ENCODE assay signal across 26 cellular contexts in genomic region chr11:60454212-60454611, GRCh38. TPM values are rescaled to one million over a fixed set of nuclear protein-coding genes. Genes with fewer than 3 reads are reported as not detected.
"Had no signal": no experiment of that assay in that cellular context is flagged by ENCODE, and none has a peak within 500 bp of the region (broad histone marks: within the 10 kb centered on the region; RNA-seq: fewer than 3 reads in every experiment).

No MANE protein-coding gene starts in this region.

- H3K4me3 ChIP-seq: ascending aorta, breast epithelium, gastrocnemius medialis, heart left ventricle, left ventricle myocardium inferior, mucosa of descending colon, neural progenitor cell, psoas muscle, skin epidermis, upper lobe of right lung had no signal

- H3K4me1 Mint-ChIP-seq: activated CD4-positive, alpha-beta T cell treated with anti-CD3 and anti-CD28 coated beads, Interleukin-2, amount 10 ng/mL, durations not matched to agents 7 days and 5 days; activated naive CD4-positive, alpha-beta T cell treated with anti-CD3 and anti-CD28 coated beads, Interleukin-2, amount 10 ng/mL, durations not matched to agents 7 days and 5 days; neural progenitor cell had no signal

- H3K9me3 Mint-ChIP-seq: activated CD4-positive, alpha-beta T cell treated with anti-CD3 and anti-CD28 coated beads, Interleukin-2, amount 10 ng/mL, durations not matched to agents 7 days and 5 days had no signal

- H3K4me3 Mint-ChIP-seq: activated CD4-positive, alpha-beta T cell treated with anti-CD3 and anti-CD28 coated beads, Interleukin-2, amount 10 ng/mL, durations not matched to agents 7 days and 5 days; activated CD8-positive, alpha-beta T cell treated with anti-CD3 and anti-CD28 coated beads, Interleukin-2, amount 10 ng/mL, durations not matched to agents 7 days and 5 days; activated naive CD4-positive, alpha-beta T cell treated with anti-CD3 and anti-CD28 coated beads, Interleukin-2, amount 10 ng/mL, durations not matched to agents 7 days and 5 days; activated T-cell treated with anti-CD3 and anti-CD28 coated beads, Interleukin-2, amount 50 U/mL, for 24 hours; naive thymus-derived CD4-positive, alpha-beta T cell; neural progenitor cell had no signal

- H3K9me3 ChIP-seq: ascending aorta, breast epithelium, gastrocnemius medialis, mucosa of descending colon, psoas muscle, upper lobe of right lung had no signal

- ATAC-seq: activated CD8-positive, alpha-beta T cell treated with anti-CD3 and anti-CD28 coated beads, Interleukin-2, amount 10 ng/mL, durations not matched to agents 7 days and 5 days; esophagus mucosa; gastrocnemius medialis; heart left ventricle; mucosa of descending colon; naive thymus-derived CD4-positive, alpha-beta T cell; psoas muscle; right cardiac atrium; upper lobe of right lung had no signal

- DNase-seq: activated CD4-positive, alpha-beta T cell treated with anti-CD3 and anti-CD28 coated beads, Interleukin-2, amount 10 ng/mL, durations not matched to agents 7 days and 5 days; activated CD8-positive, alpha-beta T cell treated with anti-CD3 and anti-CD28 coated beads, Interleukin-2, amount 10 ng/mL, durations not matched to agents 7 days and 5 days; activated naive CD4-positive, alpha-beta T cell treated with anti-CD3 and anti-CD28 coated beads, Interleukin-2, amount 10 ng/mL, durations not matched to agents 7 days and 5 days; activated T-cell treated with anti-CD3 and anti-CD28 coated beads, Interleukin-2, amount 50 U/mL, for 24 hours; effector CD4-positive, alpha-beta T cell; gastrocnemius medialis; heart left ventricle; left ventricle myocardium inferior; mucosa of descending colon; naive thymus-derived CD4-positive, alpha-beta T cell; psoas muscle; right cardiac atrium; stimulated activated CD4-positive, alpha-beta T cell treated with anti-CD3 and anti-CD28 coated beads, Interleukin-15, amount 100 ng/mL, for 24 hours; stimulated activated CD4-positive, alpha-beta T cell treated with anti-CD3 and anti-CD28 coated beads, Interleukin-2, amount 100 ng/mL, for 48 hours; T-helper 1 cell; T-helper 9 cell; upper lobe of right lung had no signal

- H3K27ac ChIP-seq: ascending aorta, breast epithelium, gastrocnemius medialis, heart left ventricle, left ventricle myocardium inferior, neural progenitor cell, psoas muscle, upper lobe of right lung had no signal

- H3K36me3 Mint-ChIP-seq: activated naive CD4-positive, alpha-beta T cell treated with anti-CD3 and anti-CD28 coated beads, Interleukin-2, amount 10 ng/mL, durations not matched to agents 7 days and 5 days; naive thymus-derived CD4-positive, alpha-beta T cell; neural progenitor cell had no signal

- H3K4me1 ChIP-seq: ascending aorta, breast epithelium, gastrocnemius medialis, heart left ventricle, left ventricle myocardium inferior, neural progenitor cell, psoas muscle, upper lobe of right lung had no signal

- H3K36me3 ChIP-seq: ascending aorta, breast epithelium, gastrocnemius medialis, heart left ventricle, left ventricle myocardium inferior, neural progenitor cell, upper lobe of right lung had no signal

- H3K9ac ChIP-seq: neural progenitor cell had no signal

- H3K4me2 ChIP-seq: neural progenitor cell had no signal

- H3K27me3 ChIP-seq: ascending aorta, breast epithelium, gastrocnemius medialis, heart left ventricle, neural progenitor cell, upper lobe of right lung had no signal

- H3K27ac Mint-ChIP-seq: activated CD4-positive, alpha-beta T cell treated with anti-CD3 and anti-CD28 coated beads, Interleukin-2, amount 10 ng/mL, durations not matched to agents 7 days and 5 days; activated CD8-positive, alpha-beta T cell treated with anti-CD3 and anti-CD28 coated beads, Interleukin-2, amount 10 ng/mL, durations not matched to agents 7 days and 5 days; activated naive CD4-positive, alpha-beta T cell treated with anti-CD3 and anti-CD28 coated beads, Interleukin-2, amount 10 ng/mL, durations not matched to agents 7 days and 5 days; activated T-cell treated with anti-CD3 and anti-CD28 coated beads, Interleukin-2, amount 50 U/mL, for 24 hours; naive thymus-derived CD4-positive, alpha-beta T cell; neural progenitor cell had no signal

RNA-seq across cellular contexts. Expression of gene MS4A1, which starts 1.4 kb away (rescaled TPM):
- total RNA-seq: activated CD4-positive, alpha-beta T cell treated with anti-CD3 and anti-CD28 coated beads, Interleukin-2, amount 10 ng/mL, durations not matched to agents 7 days and 5 days; ascending aorta; cerebellum; kidney epithelial cell; left ventricle myocardium inferior; osteocyte had no signal

RNA-seq across cellular contexts. Expression of gene MS4A5, which starts 24.8 kb away (rescaled TPM):
- total RNA-seq: activated CD4-positive, alpha-beta T cell treated with anti-CD3 and anti-CD28 coated beads, Interleukin-2, amount 10 ng/mL, durations not matched to agents 7 days and 5 days; activated CD8-positive, alpha-beta T cell treated with anti-CD3 and anti-CD28 coated beads, Interleukin-2, amount 10 ng/mL, durations not matched to agents 7 days and 5 days; ascending aorta; breast epithelium; cerebellum; esophagus mucosa; gastrocnemius medialis; heart left ventricle; kidney epithelial cell; left ventricle myocardium inferior; mucosa of descending colon; naive thymus-derived CD4-positive, alpha-beta T cell; osteocyte; psoas muscle; right cardiac atrium; upper lobe of right lung had no signal
- polyA plus RNA-seq: adipose tissue; heart left ventricle; naive thymus-derived CD4-positive, alpha-beta T cell; psoas muscle; right cardiac atrium had no signal

RNA-seq across cellular contexts. Expression of gene MS4A12, which starts 38.4 kb away (rescaled TPM):
- total RNA-seq: activated CD4-positive, alpha-beta T cell treated with anti-CD3 and anti-CD28 coated beads, Interleukin-2, amount 10 ng/mL, durations not matched to agents 7 days and 5 days; activated CD8-positive, alpha-beta T cell treated with anti-CD3 and anti-CD28 coated beads, Interleukin-2, amount 10 ng/mL, durations not matched to agents 7 days and 5 days; ascending aorta; cerebellum; esophagus mucosa; heart left ventricle; kidney epithelial cell; left ventricle myocardium inferior; naive thymus-derived CD4-positive, alpha-beta T cell; osteocyte; psoas muscle; right cardiac atrium; upper lobe of right lung had no signal
- polyA plus RNA-seq: heart left ventricle; naive thymus-derived CD4-positive, alpha-beta T cell; psoas muscle; right cardiac atrium had no signal

RNA-seq across cellular contexts. Expression of gene MS4A14, which starts 58.0 kb away (rescaled TPM):
- total RNA-seq: activated CD4-positive, alpha-beta T cell treated with anti-CD3 and anti-CD28 coated beads, Interleukin-2, amount 10 ng/mL, durations not matched to agents 7 days and 5 days; activated CD8-positive, alpha-beta T cell treated with anti-CD3 and anti-CD28 coated beads, Interleukin-2, amount 10 ng/mL, durations not matched to agents 7 days and 5 days; ascending aorta; cerebellum; kidney epithelial cell; osteocyte had no signal
- polyA plus RNA-seq: naive thymus-derived CD4-positive, alpha-beta T cell had no signal
